ENCODE assay signal across 17 cellular contexts in genomic region chr16:2966803-2967184, GRCh38. TPM values are rescaled to one million over a fixed set of nuclear protein-coding genes. Genes with fewer than 3 reads are reported as not detected.
DNase-seq lines count a peak whose midpoint lies in the region; TF ChIP-seq lines count a peak whose summit lies in the region.
"Had no signal": no experiment of that assay in that cellular context is flagged by ENCODE, and none has a peak within 500 bp of the region (broad histone marks: within the 10 kb centered on the region; RNA-seq: fewer than 3 reads in every experiment).

No MANE protein-coding gene starts in this region.

- intact Hi-C loops in A673 (cut with micrococcal nuclease; ENCODE audit: unreplicated experiment) = no loop called here

- DNase-seq in BJ (ENCODE audit: low read depth) (no peak), GM20000 (ENCODE audit: low spot score) (no peak), choroid plexus epithelial cell (ENCODE audit: low read depth) (peak; percentile 16), neural progenitor cell (ENCODE audit: low spot score) (peak; percentile 29), NCI-H187 (lab: John Stamatoyannopoulos, UW) (no peak), A673 (ENCODE audit: low spot score) (no peak), LoVo (ENCODE audit: low spot score) (no peak)
- DNase-seq in activated T-cell treated with anti-CD3 and anti-CD28 coated beads, Interleukin-2, amount 50 U/mL, for 1 hour = no peak
- DNase-seq: activated gamma-delta T cell treated with Interleukin-2 at 50 U/mL for 16 hours; CD4-positive, CD25-positive, alpha-beta regulatory T cell; effector CD4-positive, alpha-beta T cell; NCI-H1048; posterior cingulate gyrus had no signal

- peaks cover 37% of the 10 kb centered on the region for H3K27me3 ChIP-seq in BJ (ENCODE audit: control insufficient read depth, insufficient read depth, low read length)
- H3K27me3 ChIP-seq in neural progenitor cell = peaks cover 70% of the 10 kb centered on the region
- no peaks in the 10 kb centered on the region for H3K27me3 ChIP-seq in A673 (replicated peaks; ENCODE audit: insufficient read depth, low read depth, low read length, poor library complexity)

- H3K4me1 Mint-ChIP-seq in neural progenitor cell = peaks cover 19% of the 10 kb centered on the region

- peaks cover 55% of the 10 kb centered on the region for H4K20me1 ChIP-seq in neural progenitor cell (ENCODE audit: low read depth)

- no peak overlapping the region for H3K27ac Mint-ChIP-seq in neural progenitor cell
- H3K27ac Mint-ChIP-seq: brain; CD4-positive, CD25-positive, alpha-beta regulatory T cell had no signal

- peaks cover 5% of the 10 kb centered on the region for H3K9me3 Mint-ChIP-seq in neural progenitor cell

- H3K27ac ChIP-seq in neural progenitor cell (no peak overlapping the region), A673 (ENCODE audit: low read depth, low read length, poor library complexity, severe bottlenecking) (no peak overlapping the region)
- H3K27ac ChIP-seq: SJSA1 had no signal

- no TSS peak for BruUV-seq in A673 (replicated peaks; lab: Mats Ljungman, UMichigan)

- no peak overlapping the region for H2AFZ ChIP-seq in neural progenitor cell (replicated peaks)

- CTCF ChIA-PET in BJ (lab: Yijun Ruan, JAX) (interaction anchor here (1.2 kb wide), 1 partner anchor 63 kb away, joined by 3 read pairs; no protein-coding TSS in a partner anchor), A673 (lab: Charles Lee) (interaction anchor here (0.5 to 1.6 kb wide), 2 partner anchors 40 to 689 kb away, joined by 3 read pairs; no protein-coding TSS in a partner anchor)

- POLR2A ChIA-PET in BJ (lab: Charles Lee) (no interaction called here), A673 (lab: Charles Lee; ENCODE audit: low non-redundant PET) (no interaction called here)

- TF ChIP-seq CTCF in BJ (IDR thresholded peaks at IDR 0.05; ENCODE audit: insufficient read depth, low read depth, low read length) (0 out of 2 replicates have a peak, but pooled peaks have one; percentile 2), GM20000 (IDR thresholded peaks at IDR 0.05; ENCODE audit: extremely low read depth, missing control alignments) (peak; percentile 13), choroid plexus epithelial cell (conservative IDR thresholded peaks at IDR 0.05; ENCODE audit: low read depth, low read length) (no peak), neural progenitor cell (IDR thresholded peaks at IDR 0.05) (no peak), A673 (conservative IDR thresholded peaks at IDR 0.05; ENCODE audit: low read depth, low read length) (no peak)

- H3K4me1 ChIP-seq in neural progenitor cell (peaks cover 22% of the 10 kb centered on the region), A673 (ENCODE audit: insufficient read depth, low read length, poor library complexity, severe bottlenecking) (peaks cover 29% of the 10 kb centered on the region)

- H3K36me3 Mint-ChIP-seq in neural progenitor cell = no peaks in the 10 kb centered on the region
- H3K36me3 Mint-ChIP-seq: brain; CD4-positive, CD25-positive, alpha-beta regulatory T cell had no signal

- peaks cover 19% of the 10 kb centered on the region for H3K27me3 Mint-ChIP-seq in neural progenitor cell (ENCODE audit: insufficient read depth, low read depth)

- peak overlapping the region; percentile 9 for H3K4me2 ChIP-seq in neural progenitor cell

- H3F3A ChIP-seq in neural progenitor cell (ENCODE audit: low read depth) = peaks cover 57% of the 10 kb centered on the region

- H3K79me2 ChIP-seq in neural progenitor cell (ENCODE audit: low read depth) = no peaks in the 10 kb centered on the region

- no peak overlapping the region for H3K4me3 Mint-ChIP-seq in neural progenitor cell
- H3K4me3 Mint-ChIP-seq: brain had no signal

- H3K9me3 ChIP-seq in neural progenitor cell (ENCODE audit: low read depth) = no peaks in the 10 kb centered on the region
- no peaks in the 10 kb centered on the region for H3K9me3 ChIP-seq in A673 (ENCODE audit: low read depth, low read length, poor library complexity, severe bottlenecking)
- H3K9me3 ChIP-seq: SJSA1 had no signal

- H3K36me3 ChIP-seq in BJ (ENCODE audit: control insufficient read depth, insufficient read depth, low read length) (no peaks in the 10 kb centered on the region), neural progenitor cell (no peaks in the 10 kb centered on the region), A673 (ENCODE audit: insufficient read depth, low read length, poor library complexity, severe bottlenecking) (peaks cover 2% of the 10 kb centered on the region)

- no peak overlapping the region for H3K9ac ChIP-seq in neural progenitor cell

- H3K4me3 ChIP-seq in BJ (ENCODE audit: low read depth, low read length) = no peak overlapping the region
- H3K4me3 ChIP-seq in choroid plexus epithelial cell (ENCODE audit: low read depth, low read length) = no peak overlapping the region
- no peak overlapping the region for H3K4me3 ChIP-seq in neural progenitor cell
- no peak overlapping the region for H3K4me3 ChIP-seq in A673 (ENCODE audit: low read depth, low read length, poor library complexity, severe bottlenecking)
- H3K4me3 ChIP-seq: SJSA1 had no signal

RNA-seq across cellular contexts. Expression of gene PAQR4, which starts 2.4 kb away (rescaled TPM):
- polyA plus RNA-seq in BJ (2011; rRNA removed) = 2.7 and 4.4 TPM in 2 replicates
- 2.3 and 2.5 TPM in 2 replicates for polyA minus RNA-seq in BJ (2011; rRNA and poly(A)+ RNA removed)
- total RNA-seq in neural progenitor cell (ENCODE audit: low replicate concordance) (3.3 and 15.4 TPM in 2 replicates), A673 (2021) (46.5 and 49.7 TPM in 2 replicates)

RNA-seq across cellular contexts. Expression of gene KREMEN2, which starts 2.7 kb away (rescaled TPM):
- polyA plus RNA-seq in BJ (2011; rRNA removed) = not detected in 2 replicates
- polyA minus RNA-seq in BJ (2011; rRNA and poly(A)+ RNA removed) = not detected in 2 replicates
- total RNA-seq in neural progenitor cell (ENCODE audit: low replicate concordance) = 0.51 and 5.6 TPM in 2 replicates
- 0.49 and 1.6 TPM in 2 replicates for total RNA-seq in A673 (2021)
- total RNA-seq: CD4-positive, CD25-positive, alpha-beta regulatory T cell; SJSA1 had no signal
- polyA plus RNA-seq: CD4-positive, CD25-positive, alpha-beta regulatory T cell had no signal

RNA-seq across cellular contexts. Expression of gene PKMYT1, which starts 13.5 kb away (rescaled TPM):
- 3.6 and 6.9 TPM in 2 replicates for polyA plus RNA-seq in BJ (2011; rRNA removed)
- 1.8 and 3.7 TPM in 2 replicates for polyA minus RNA-seq in BJ (2011; rRNA and poly(A)+ RNA removed)
- total RNA-seq in neural progenitor cell (ENCODE audit: low replicate concordance) (4.6 and 38.5 TPM in 2 replicates), A673 (2021) (120 and 128 TPM in 2 replicates)

RNA-seq across cellular contexts. Expression of gene CLDN9, which starts 45.9 kb away (rescaled TPM):
- not detected in 2 replicates for polyA plus RNA-seq in BJ (2011; rRNA removed)
- polyA minus RNA-seq in BJ (2011; rRNA and poly(A)+ RNA removed) = not detected in 2 replicates
- total RNA-seq in neural progenitor cell (ENCODE audit: low replicate concordance) = not detected in 2 replicates
- total RNA-seq in A673 (2021) = not detected in 2 replicates
- total RNA-seq: activated CD8-positive, alpha-beta memory T cell treated with anti-CD3 and anti-CD28 coated beads for 36 hours; CD4-positive, CD25-positive, alpha-beta regulatory T cell; SJSA1; temporal lobe had no signal
- polyA plus RNA-seq: CD4-positive, CD25-positive, alpha-beta regulatory T cell had no signal

RNA-seq across cellular contexts. Expression of gene CLDN6, which starts 51.2 kb away (rescaled TPM):
- 0.12 TPM in 1 of 2 replicates, not detected in the other for polyA plus RNA-seq in BJ (2011; rRNA removed)
- not detected in 2 replicates for polyA minus RNA-seq in BJ (2011; rRNA and poly(A)+ RNA removed)
- total RNA-seq in neural progenitor cell (ENCODE audit: low replicate concordance) (31.6 and 60.0 TPM in 2 replicates), A673 (2021) (0.21 and 0.31 TPM in 2 replicates)
- total RNA-seq: activated CD8-positive, alpha-beta memory T cell treated with anti-CD3 and anti-CD28 coated beads for 36 hours; CD4-positive, CD25-positive, alpha-beta regulatory T cell; SJSA1 had no signal
- polyA plus RNA-seq: CD4-positive, CD25-positive, alpha-beta regulatory T cell had no signal

Comparison
In these comparisons a context has a peak if more than half of its experiments do, and no peak if none do; other contexts are left out.
1. DNase-seq: peak in choroid plexus epithelial cell (single experiment) and neural progenitor cell (single experiment); none in BJ (single experiment), GM20000 (single experiment), NCI-H187 (0 of 2), A673 (single experiment), activated T-cell treated with anti-CD3 and anti-CD28 coated beads, Interleukin-2, amount 50 U/mL, for 1 hour (single experiment) and LoVo (single experiment).
2. CTCF ChIP-seq: peak in BJ (single experiment) and GM20000 (single experiment); none in choroid plexus epithelial cell (single experiment), neural progenitor cell (single experiment) and A673 (single experiment).